Comparison of ENCODE assay signal across 10 cellular contexts in the genomic region with DNA sequence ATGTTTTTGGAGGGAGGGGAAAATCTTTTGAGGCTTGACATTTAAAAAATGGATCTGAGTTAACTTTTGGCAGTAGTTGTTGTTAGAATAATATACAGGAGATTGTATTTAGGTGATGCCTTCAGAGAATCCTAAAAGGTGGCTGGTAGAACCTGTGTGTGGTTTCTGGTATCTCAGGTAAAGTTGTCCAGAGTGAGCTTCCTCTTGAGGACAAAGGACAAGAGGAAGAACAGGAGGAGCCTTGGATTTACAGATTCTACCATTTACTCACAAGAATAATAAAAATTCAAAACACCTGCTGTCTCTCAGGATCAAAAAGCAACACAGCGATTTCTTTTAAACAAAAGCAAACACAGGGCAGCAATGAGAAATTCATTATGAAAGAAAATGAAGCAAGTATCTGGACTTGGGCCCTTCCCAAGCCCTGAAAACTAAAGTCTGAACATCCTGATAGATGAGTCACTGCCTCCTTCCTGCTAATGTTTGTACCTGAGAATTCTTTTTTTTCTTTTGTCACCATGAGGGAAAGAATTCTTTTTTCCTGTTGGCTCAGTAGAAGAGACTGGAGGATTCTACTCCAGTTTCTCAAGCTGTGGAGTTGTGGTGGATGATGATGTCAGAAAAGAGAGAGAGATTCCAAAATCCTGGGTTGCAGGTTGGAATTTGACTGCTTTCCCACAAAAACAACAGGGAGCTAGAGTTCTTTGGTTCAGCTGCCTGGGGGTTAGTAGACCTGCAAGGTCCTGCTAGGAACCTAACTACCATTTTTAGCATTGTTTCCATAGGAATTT. TPM values are rescaled to one million over a fixed set of nuclear protein-coding genes. Genes with fewer than 3 reads are reported as not detected.
DNase-seq lines count a peak whose midpoint lies in the region; ATAC-seq, FAIRE-seq and TF ChIP-seq lines count a peak whose summit lies in the region.
"Had no signal": no experiment of that assay in that cellular context is flagged by ENCODE, and none has a peak within 500 bp of the region (broad histone marks: within the 10 kb centered on the region; RNA-seq: fewer than 3 reads in every experiment).

No MANE protein-coding gene starts in this region.

- peak overlapping the region; percentile 31 for H3K9ac ChIP-seq in keratinocyte (ENCODE audit: control insufficient read depth, extremely low read depth, insufficient read depth, low read length)

- H3K27me3 ChIP-seq in left ventricle myocardium inferior (ENCODE audit: low read depth) (no peaks in the 10 kb centered on the region), right cardiac atrium (ENCODE audit: control insufficient read depth, insufficient read depth) (no peaks in the 10 kb centered on the region), keratinocyte (ENCODE audit: control insufficient read depth, extremely low read depth, insufficient read depth, low read length) (no peaks in the 10 kb centered on the region)
- H3K27me3 ChIP-seq: neutrophil had no signal

- no peaks in the 10 kb centered on the region for H3K9me1 ChIP-seq in keratinocyte (ENCODE audit: control insufficient read depth, extremely low read depth, insufficient read depth, low read length)

- H3K36me3 ChIP-seq in left ventricle myocardium inferior (no peaks in the 10 kb centered on the region), keratinocyte (ENCODE audit: control insufficient read depth in 2 of 2, extremely low read depth in 1 of 2, insufficient read depth in 2 of 2, low read length in 2 of 2) (no peaks in the 10 kb centered on the region)
- H3K36me3 ChIP-seq: neutrophil had no signal

- H3K27ac ChIP-seq in left ventricle myocardium inferior (replicated peaks) (peak overlapping the region; percentile 48), right cardiac atrium (ENCODE audit: low read length) (no peak overlapping the region), keratinocyte (ENCODE audit: control insufficient read depth, insufficient read depth, low read length) (peak overlapping the region; percentile 50)
- H3K27ac ChIP-seq: neutrophil had no signal

- peak overlapping the region; percentile 58 for H2AFZ ChIP-seq in keratinocyte (ENCODE audit: control insufficient read depth, low read length)

- no peak for TF ChIP-seq POLR2A in erythroblast (IDR thresholded peaks at IDR 0.05; ENCODE audit: low read length)

- no peak for TF ChIP-seq CTCF in left ventricle myocardium inferior (IDR thresholded peaks at IDR 0.05; ENCODE audit: borderline replicate concordance)
- no peak for TF ChIP-seq CTCF in choroid plexus epithelial cell (conservative IDR thresholded peaks at IDR 0.05; ENCODE audit: low read depth, low read length)
- no peak for TF ChIP-seq CTCF in keratinocyte (optimal IDR thresholded peaks at IDR 0.05 in 1 of 3, IDR thresholded peaks at IDR 0.05 in 1 of 3, conservative IDR thresholded peaks at IDR 0.05 in 1 of 3; ENCODE audit: extremely low read depth in 1 of 3, insufficient read depth in 2 of 3, low read length in 3 of 3)

- peak; percentile 36 for FAIRE-seq in keratinocyte (lab: Jason Lieb, UNC)
- no peak for FAIRE-seq in urothelium cell line (lab: Jason Lieb, UNC)
- FAIRE-seq: frontal cortex had no signal

- no peaks in the 10 kb centered on the region for H3K79me2 ChIP-seq in keratinocyte (ENCODE audit: control insufficient read depth, insufficient read depth, low read length)

- H4K20me1 ChIP-seq in keratinocyte (ENCODE audit: control insufficient read depth, extremely low read depth, insufficient read depth, low read length): no peaks in the 10 kb centered on the region

- no peak for DNase-seq in left ventricle myocardium inferior
- no peak for DNase-seq in right cardiac atrium
- DNase-seq in choroid plexus epithelial cell (ENCODE audit: low read depth): peak; percentile 79
- no peak for DNase-seq in keratinocyte (ENCODE audit: low read depth, low spot score)
- DNase-seq in urothelium cell line (ENCODE audit: low spot score): peak; percentile 55
- DNase-seq in stimulated activated CD4-positive, alpha-beta T cell treated with anti-CD3 and anti-CD28 coated beads, Interleukin-2, amount 100 ng/mL, for 48 hours: no peak
- no peak for DNase-seq in erythroblast (lab: John Stamatoyannopoulos, UW)
- DNase-seq in NK-92 treated with Interleukin-12 subunit alpha and Interleukin-12 subunit beta, amount 100 ng/mL, for 24 hours (lab: John Stamatoyannopoulos, UW): no peak

- peaks cover 4% of the 10 kb centered on the region for H3K4me1 ChIP-seq in left ventricle myocardium inferior
- no peaks in the 10 kb centered on the region for H3K4me1 ChIP-seq in right cardiac atrium (ENCODE audit: control insufficient read depth, insufficient read depth, low read length)
- H3K4me1 ChIP-seq in keratinocyte (ENCODE audit: control insufficient read depth, extremely low read depth, insufficient read depth, low read length): peaks cover 21% of the 10 kb centered on the region

- no peak for ATAC-seq in right cardiac atrium

- no peak overlapping the region for H3K4me3 ChIP-seq in left ventricle myocardium inferior
- no peak overlapping the region for H3K4me3 ChIP-seq in right cardiac atrium (ENCODE audit: low read length)
- H3K4me3 ChIP-seq in choroid plexus epithelial cell (ENCODE audit: low read depth, low read length): no peak overlapping the region
- H3K4me3 ChIP-seq in keratinocyte (ENCODE audit: control insufficient read depth in 2 of 3, extremely low read depth in 1 of 3, insufficient read depth in 2 of 3, low read depth in 1 of 3, low read length in 3 of 3): no peak overlapping the region

- H3K9me3 ChIP-seq in left ventricle myocardium inferior (replicated peaks) (no peaks in the 10 kb centered on the region), right cardiac atrium (ENCODE audit: control insufficient read depth, low read length) (no peaks in the 10 kb centered on the region), keratinocyte (ENCODE audit: control insufficient read depth, low read depth, low read length) (no peaks in the 10 kb centered on the region)
- H3K9me3 ChIP-seq: neutrophil had no signal

- intact Hi-C loops in left ventricle myocardium inferior (cut with micrococcal nuclease) (no loop called here), right cardiac atrium (cut with DNase I) (no loop called here)

- peak overlapping the region; percentile 50 for H3K4me2 ChIP-seq in keratinocyte (ENCODE audit: control insufficient read depth, extremely low read depth, insufficient read depth, low read depth, low read length)

- WGBS in right cardiac atrium: 79% methylated on average over 1 of the region's 1 CpG

- dilution Hi-C loops in keratinocyte (cut with MboI; ENCODE audit: extremely low pct_ligation_motif_present, low sequenced_read_pairs): no loop called here

RNA-seq across cellular contexts. Expression of a gene that starts 31.5 kb away (rescaled TPM):
- total RNA-seq in left ventricle myocardium inferior (51.5 TPM), right cardiac atrium (10 to 100 TPM; 35.7 to 38.6 (median 38.2) TPM)
- polyA plus RNA-seq in right cardiac atrium (10.6 TPM), keratinocyte (18.6 to 23.8 TPM (median 22.8 TPM) in 3 replicates)
- 52.7 TPM for polyA plus RNA-seq in keratinocyte (2011; ENCODE audit: low read depth)
- polyA plus RNA-seq in keratinocyte (2011; cell fraction: cytosol; rRNA removed): 9.4 and 16.3 TPM in 2 replicates
- polyA plus RNA-seq in keratinocyte (2011; cell fraction: nucleus; rRNA removed): 36.1 and 47.5 TPM in 2 replicates
- 12.9 and 13.8 TPM in 2 replicates for polyA plus RNA-seq in keratinocyte (2012; ENCODE audit: low replicate concordance)
- polyA minus RNA-seq in keratinocyte: 30.6 to 86.2 TPM (median 46.8 TPM) in 3 replicates
- 19.4 TPM for polyA minus RNA-seq in keratinocyte (2011; cell fraction: cytosol; rRNA and poly(A)+ RNA removed)
- polyA minus RNA-seq in keratinocyte (2011; cell fraction: nucleus; rRNA and poly(A)+ RNA removed): 57.0 and 99.4 TPM in 2 replicates

Comparison
In these comparisons a context has a peak if more than half of its experiments do, and no peak if none do; other contexts are left out.
1. DNase-seq: peak in choroid plexus epithelial cell (single experiment) and urothelium cell line (single experiment); none in left ventricle myocardium inferior (single experiment), right cardiac atrium (0 of 3), keratinocyte (single experiment), stimulated activated CD4-positive, alpha-beta T cell treated with anti-CD3 and anti-CD28 coated beads, Interleukin-2, amount 100 ng/mL, for 48 hours (0 of 2), erythroblast (0 of 2) and NK-92 treated with Interleukin-12 subunit alpha and Interleukin-12 subunit beta, amount 100 ng/mL, for 24 hours (single experiment).